4 cellular contexts compared by ENCODE assay signal in genomic region chr10:38333699-38334098, GRCh38.
DNase-seq lines count a peak whose midpoint lies in the region; ATAC-seq, FAIRE-seq and TF ChIP-seq lines count a peak whose summit lies in the region.
"Not testable (repeated sequence)": the region's sequence is repeated elsewhere in the genome, so short reads cannot be mapped to it uniquely, and the experiment has no call there.

No MANE protein-coding gene starts in this region.

- intact Hi-C loops in right lobe of liver (cut with DNase I), result not testable (repeated sequence)

- TF ChIP-seq POLR2A in right lobe of liver (IDR thresholded peaks at IDR 0.05), result not testable (repeated sequence)

- H3K4me1 Mint-ChIP-seq in astrocyte (ENCODE audit: low read depth, unreplicated experiment), result not testable (repeated sequence)

- not testable (repeated sequence) for H3K4me2 ChIP-seq in astrocyte (ENCODE audit: low read length)

- H3K27me3 ChIP-seq in astrocyte (ENCODE audit: insufficient read depth, low read length); right lobe of liver: not testable (repeated sequence)

- ATAC-seq in right lobe of liver, result peak; percentile 35 to 95 (median 48)

- 42% methylated on average over 4 of the region's 4 CpGs for WGBS in right lobe of liver (ENCODE audit: insufficient coverage, low coverage, low lambda C conversion rate, missing lambda C conversion rate)

- H4K20me1 ChIP-seq in astrocyte (ENCODE audit: insufficient read depth, low read length), result not testable (repeated sequence)

- H3K4me1 ChIP-seq in astrocyte (ENCODE audit: insufficient read depth, low read length); right lobe of liver: not testable (repeated sequence)

- H3K36me3 ChIP-seq in astrocyte (ENCODE audit: insufficient read depth, low read length); right lobe of liver: not testable (repeated sequence)

- TF ChIP-seq CTCF in astrocyte (IDR thresholded peaks at IDR 0.05; ENCODE audit: insufficient read depth, low read depth, low read length); right lobe of liver (IDR thresholded peaks at IDR 0.05): not testable (repeated sequence)

- not testable (repeated sequence) for H3K27ac ChIP-seq in astrocyte (ENCODE audit: low read depth, low read length); right lobe of liver

- peak; percentile 4 for FAIRE-seq in HTR-8/SVneo (lab: Jason Lieb, UNC)
- FAIRE-seq in astrocyte (lab: Jason Lieb, UNC), result peak; percentile 55

- H3K79me2 ChIP-seq in astrocyte (ENCODE audit: insufficient read depth, low read length), result not testable (repeated sequence)

- DNase-seq in Caki2 (ENCODE audit: low read depth), result peak; percentile 6
- DNase-seq in HTR-8/SVneo (ENCODE audit: insufficient read length, low spot score); astrocyte (ENCODE audit: low read depth); right lobe of liver: not testable (repeated sequence)

- H3K4me3 ChIP-seq in astrocyte (ENCODE audit: insufficient read depth, low read depth, low read length); right lobe of liver: not testable (repeated sequence)

- H3K36me3 Mint-ChIP-seq in astrocyte (ENCODE audit: low read depth, unreplicated experiment), result not testable (repeated sequence)

- in situ Hi-C loops in Caki2 (cut with HindIII; ENCODE audit: low pct_unique_long_range_greater_than_20kb, low sequenced_read_pairs), result not testable (repeated sequence)

- not testable (repeated sequence) for H3K4me3 Mint-ChIP-seq in astrocyte (ENCODE audit: unreplicated experiment)

- not testable (repeated sequence) for H2AFZ ChIP-seq in astrocyte (ENCODE audit: low read depth, low read length)

- H3K27ac Mint-ChIP-seq in astrocyte (ENCODE audit: unreplicated experiment), result not testable (repeated sequence)

- not testable (repeated sequence) for H3K27me3 Mint-ChIP-seq in astrocyte (ENCODE audit: low read depth, unreplicated experiment)

- not testable (repeated sequence) for H3K9me3 ChIP-seq in astrocyte (ENCODE audit: insufficient read depth, low read depth, low read length); right lobe of liver

- not testable (repeated sequence) for H3K9me3 Mint-ChIP-seq in astrocyte (ENCODE audit: unreplicated experiment)

- H3K9ac ChIP-seq in astrocyte (ENCODE audit: low read length), result not testable (repeated sequence)
